1 cellular context compared by ENCODE assay signal in the genomic region with DNA sequence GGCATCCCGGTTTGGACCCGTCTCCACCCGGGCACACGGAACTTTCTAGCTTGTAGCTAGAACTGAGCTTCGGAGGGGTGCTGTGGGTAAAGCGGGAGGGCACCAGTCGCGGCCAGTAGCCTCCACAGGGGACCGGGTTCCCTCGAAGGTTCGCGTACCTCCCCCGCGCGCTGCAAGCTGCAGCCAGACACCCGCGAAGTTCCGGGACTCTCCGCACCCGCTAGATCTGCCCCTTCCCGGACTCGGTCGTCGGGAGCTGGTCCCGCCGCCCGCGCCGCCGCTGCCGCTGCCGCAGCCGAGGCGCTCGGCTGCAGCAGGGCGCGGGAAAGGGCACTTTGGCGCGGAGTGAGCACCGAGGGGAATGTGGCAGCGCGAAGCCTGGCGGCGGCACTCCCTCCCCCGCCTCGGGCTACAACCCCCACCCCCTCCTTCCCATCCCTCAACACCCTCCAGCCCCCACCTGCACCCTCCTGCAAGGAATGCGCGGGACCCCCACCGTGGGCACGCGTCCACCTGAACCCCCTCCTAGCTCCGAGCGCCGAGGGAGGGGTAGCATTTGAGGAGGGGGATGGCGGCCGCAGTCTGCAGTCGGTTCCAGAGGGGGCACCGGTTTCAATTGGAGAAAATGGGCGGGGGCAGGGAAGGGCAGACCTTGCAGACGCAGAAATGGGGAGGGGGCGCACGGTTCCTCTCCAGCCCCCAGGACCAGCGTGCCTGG.
A peak's percentile ranks its signal among the peaks of the same experiment; 100 is the strongest.
TF ChIP-seq lines count a peak whose summit lies in the region.

No MANE protein-coding gene starts in this region.

TF ChIP-seq in H1, 55 proteins besides CTCF, POLR2A, EP300 and RAD21:
- TF ChIP-seq KDM4A (IDR thresholded peaks at IDR 0.05; ENCODE audit: low read depth, low read length, severe bottlenecking) (peak; percentile 34), RXRA (IDR thresholded peaks at IDR 0.05; ENCODE audit: insufficient read depth, low read depth, low read length) (no peak), TAF1 (IDR thresholded peaks at IDR 0.05; ENCODE audit: low read depth, low read length) (0 out of 2 replicates have a peak, but pooled peaks have one; percentile 31), KDM5A (IDR thresholded peaks at IDR 0.05; ENCODE audit: low read length) (no peak), BRCA1 (IDR thresholded peaks at IDR 0.05; ENCODE audit: low read depth, low read length) (no peak), GABPA (IDR thresholded peaks at IDR 0.05; ENCODE audit: borderline replicate concordance, insufficient read depth, low read length) (no peak), BCL11A (IDR thresholded peaks at IDR 0.05; ENCODE audit: low read depth in 2 of 2, low read length in 2 of 2) (no peak), POLR2AphosphoS5 (IDR thresholded peaks at IDR 0.05; ENCODE audit: low read depth, low read length) (no peak; the same call in 1 of the 2 replicates), HDAC2 (IDR thresholded peaks at IDR 0.05; ENCODE audit: borderline replicate concordance in 1 of 2, low read depth in 2 of 2, low read length in 2 of 2) (0 out of 4 replicates have a peak, but pooled peaks of 1 of the 2 experiments have one; percentile 21), CBX5 (IDR thresholded peaks at IDR 0.05; ENCODE audit: low read depth, low read length) (no peak), KDM1A (IDR thresholded peaks at IDR 0.05; ENCODE audit: borderline replicate concordance, low read length) (no peak), JUND (IDR thresholded peaks at IDR 0.05; ENCODE audit: low read length) (no peak), EGR1 (IDR thresholded peaks at IDR 0.05; ENCODE audit: borderline replicate concordance, low read depth, low read length) (peak; percentile 15; the same call in 1 of the 2 replicates), ASH2L (IDR thresholded peaks at IDR 0.05; ENCODE audit: low read length) (no peak), YY1 (IDR thresholded peaks at IDR 0.05; ENCODE audit: low read depth, low read length) (no peak), ZNF274 (IDR thresholded peaks at IDR 0.05; ENCODE audit: borderline replicate concordance, extremely low read depth, low read length) (no peak), CREB1 (IDR thresholded peaks at IDR 0.05) (no peak), CTBP2 (IDR thresholded peaks at IDR 0.05; ENCODE audit: borderline replicate concordance, insufficient read depth, insufficient read length, low read length) (peak; percentile 44), RNF2 (IDR thresholded peaks at IDR 0.05; ENCODE audit: borderline replicate concordance, low read depth, low read length, missing control alignments, poor library complexity, severe bottlenecking) (no peak), MAFK (IDR thresholded peaks at IDR 0.05; ENCODE audit: low read depth, low read length) (no peak), SRF (IDR thresholded peaks at IDR 0.05; ENCODE audit: low read depth, low read length) (no peak), POU5F1 (IDR thresholded peaks at IDR 0.05; ENCODE audit: low read depth, low read length) (no peak), CBX8 (IDR thresholded peaks at IDR 0.05; ENCODE audit: borderline replicate concordance, low read depth, low read length) (no peak), JUN (IDR thresholded peaks at IDR 0.05; ENCODE audit: low read depth, low read length) (no peak), FOSL1 (IDR thresholded peaks at IDR 0.05; ENCODE audit: insufficient read depth, low read depth, low read length) (no peak), TCF12 (IDR thresholded peaks at IDR 0.05; ENCODE audit: low read depth, low read length) (no peak), SP2 (IDR thresholded peaks at IDR 0.05; ENCODE audit: low read length) (no peak), RFX5 (IDR thresholded peaks at IDR 0.05; ENCODE audit: borderline replicate concordance, low read depth, low read length) (no peak), TBP (IDR thresholded peaks at IDR 0.05; ENCODE audit: low read depth, low read length) (no peak), TAF7 (optimal IDR thresholded peaks at IDR 0.05; ENCODE audit: borderline replicate concordance, low read depth, low read length) (no peak), SIN3A (conservative IDR thresholded peaks at IDR 0.05 in 1 of 2, IDR thresholded peaks at IDR 0.05 in 1 of 2; ENCODE audit: low read depth in 1 of 2, low read length in 2 of 2) (no peak), EZH2 (IDR thresholded peaks at IDR 0.05; ENCODE audit: low read depth, low read length, severe bottlenecking) (no peak), SAP30 (IDR thresholded peaks at IDR 0.05; ENCODE audit: insufficient read depth, insufficient replicate concordance, low read length) (no peak), SP1 (IDR thresholded peaks at IDR 0.05; ENCODE audit: low read depth, low read length) (no peak), GTF2F1 (IDR thresholded peaks at IDR 0.05; ENCODE audit: borderline replicate concordance, low read depth, low read length) (no peak)
- TF ChIP-seq, protein P1, sequence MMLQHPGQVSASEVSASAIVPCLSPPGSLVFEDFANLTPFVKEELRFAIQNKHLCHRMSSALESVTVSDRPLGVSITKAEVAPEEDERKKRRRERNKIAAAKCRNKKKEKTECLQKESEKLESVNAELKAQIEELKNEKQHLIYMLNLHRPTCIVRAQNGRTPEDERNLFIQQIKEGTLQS (IDR thresholded peaks at IDR 0.05; ENCODE audit: insufficient read depth, low read depth, low read length): no peak
- TF ChIP-seq, protein P2, sequence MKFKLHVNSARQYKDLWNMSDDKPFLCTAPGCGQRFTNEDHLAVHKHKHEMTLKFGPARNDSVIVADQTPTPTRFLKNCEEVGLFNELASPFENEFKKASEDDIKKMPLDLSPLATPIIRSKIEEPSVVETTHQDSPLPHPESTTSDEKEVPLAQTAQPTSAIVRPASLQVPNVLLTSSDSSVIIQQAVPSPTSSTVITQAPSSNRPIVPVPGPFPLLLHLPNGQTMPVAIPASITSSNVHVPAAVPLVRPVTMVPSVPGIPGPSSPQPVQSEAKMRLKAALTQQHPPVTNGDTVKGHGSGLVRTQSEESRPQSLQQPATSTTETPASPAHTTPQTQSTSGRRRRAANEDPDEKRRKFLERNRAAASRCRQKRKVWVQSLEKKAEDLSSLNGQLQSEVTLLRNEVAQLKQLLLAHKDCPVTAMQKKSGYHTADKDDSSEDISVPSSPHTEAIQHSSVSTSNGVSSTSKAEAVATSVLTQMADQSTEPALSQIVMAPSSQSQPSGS (IDR thresholded peaks at IDR 0.05; ENCODE audit: low read length): no peak
- TF ChIP-seq, protein P3, sequence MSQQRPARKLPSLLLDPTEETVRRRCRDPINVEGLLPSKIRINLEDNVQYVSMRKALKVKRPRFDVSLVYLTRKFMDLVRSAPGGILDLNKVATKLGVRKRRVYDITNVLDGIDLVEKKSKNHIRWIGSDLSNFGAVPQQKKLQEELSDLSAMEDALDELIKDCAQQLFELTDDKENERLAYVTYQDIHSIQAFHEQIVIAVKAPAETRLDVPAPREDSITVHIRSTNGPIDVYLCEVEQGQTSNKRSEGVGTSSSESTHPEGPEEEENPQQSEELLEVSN (IDR thresholded peaks at IDR 0.05): peak; percentile 92
- TF ChIP-seq, protein P4, sequence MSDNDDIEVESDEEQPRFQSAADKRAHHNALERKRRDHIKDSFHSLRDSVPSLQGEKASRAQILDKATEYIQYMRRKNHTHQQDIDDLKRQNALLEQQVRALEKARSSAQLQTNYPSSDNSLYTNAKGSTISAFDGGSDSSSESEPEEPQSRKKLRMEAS (IDR thresholded peaks at IDR 0.05): peak; percentile 72; the same call in 1 of the 2 replicates
- TF ChIP-seq, protein P5, sequence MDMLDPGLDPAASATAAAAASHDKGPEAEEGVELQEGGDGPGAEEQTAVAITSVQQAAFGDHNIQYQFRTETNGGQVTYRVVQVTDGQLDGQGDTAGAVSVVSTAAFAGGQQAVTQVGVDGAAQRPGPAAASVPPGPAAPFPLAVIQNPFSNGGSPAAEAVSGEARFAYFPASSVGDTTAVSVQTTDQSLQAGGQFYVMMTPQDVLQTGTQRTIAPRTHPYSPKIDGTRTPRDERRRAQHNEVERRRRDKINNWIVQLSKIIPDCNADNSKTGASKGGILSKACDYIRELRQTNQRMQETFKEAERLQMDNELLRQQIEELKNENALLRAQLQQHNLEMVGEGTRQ (IDR thresholded peaks at IDR 0.05; ENCODE audit: low read length): no peak
- TF ChIP-seq, protein P6, sequence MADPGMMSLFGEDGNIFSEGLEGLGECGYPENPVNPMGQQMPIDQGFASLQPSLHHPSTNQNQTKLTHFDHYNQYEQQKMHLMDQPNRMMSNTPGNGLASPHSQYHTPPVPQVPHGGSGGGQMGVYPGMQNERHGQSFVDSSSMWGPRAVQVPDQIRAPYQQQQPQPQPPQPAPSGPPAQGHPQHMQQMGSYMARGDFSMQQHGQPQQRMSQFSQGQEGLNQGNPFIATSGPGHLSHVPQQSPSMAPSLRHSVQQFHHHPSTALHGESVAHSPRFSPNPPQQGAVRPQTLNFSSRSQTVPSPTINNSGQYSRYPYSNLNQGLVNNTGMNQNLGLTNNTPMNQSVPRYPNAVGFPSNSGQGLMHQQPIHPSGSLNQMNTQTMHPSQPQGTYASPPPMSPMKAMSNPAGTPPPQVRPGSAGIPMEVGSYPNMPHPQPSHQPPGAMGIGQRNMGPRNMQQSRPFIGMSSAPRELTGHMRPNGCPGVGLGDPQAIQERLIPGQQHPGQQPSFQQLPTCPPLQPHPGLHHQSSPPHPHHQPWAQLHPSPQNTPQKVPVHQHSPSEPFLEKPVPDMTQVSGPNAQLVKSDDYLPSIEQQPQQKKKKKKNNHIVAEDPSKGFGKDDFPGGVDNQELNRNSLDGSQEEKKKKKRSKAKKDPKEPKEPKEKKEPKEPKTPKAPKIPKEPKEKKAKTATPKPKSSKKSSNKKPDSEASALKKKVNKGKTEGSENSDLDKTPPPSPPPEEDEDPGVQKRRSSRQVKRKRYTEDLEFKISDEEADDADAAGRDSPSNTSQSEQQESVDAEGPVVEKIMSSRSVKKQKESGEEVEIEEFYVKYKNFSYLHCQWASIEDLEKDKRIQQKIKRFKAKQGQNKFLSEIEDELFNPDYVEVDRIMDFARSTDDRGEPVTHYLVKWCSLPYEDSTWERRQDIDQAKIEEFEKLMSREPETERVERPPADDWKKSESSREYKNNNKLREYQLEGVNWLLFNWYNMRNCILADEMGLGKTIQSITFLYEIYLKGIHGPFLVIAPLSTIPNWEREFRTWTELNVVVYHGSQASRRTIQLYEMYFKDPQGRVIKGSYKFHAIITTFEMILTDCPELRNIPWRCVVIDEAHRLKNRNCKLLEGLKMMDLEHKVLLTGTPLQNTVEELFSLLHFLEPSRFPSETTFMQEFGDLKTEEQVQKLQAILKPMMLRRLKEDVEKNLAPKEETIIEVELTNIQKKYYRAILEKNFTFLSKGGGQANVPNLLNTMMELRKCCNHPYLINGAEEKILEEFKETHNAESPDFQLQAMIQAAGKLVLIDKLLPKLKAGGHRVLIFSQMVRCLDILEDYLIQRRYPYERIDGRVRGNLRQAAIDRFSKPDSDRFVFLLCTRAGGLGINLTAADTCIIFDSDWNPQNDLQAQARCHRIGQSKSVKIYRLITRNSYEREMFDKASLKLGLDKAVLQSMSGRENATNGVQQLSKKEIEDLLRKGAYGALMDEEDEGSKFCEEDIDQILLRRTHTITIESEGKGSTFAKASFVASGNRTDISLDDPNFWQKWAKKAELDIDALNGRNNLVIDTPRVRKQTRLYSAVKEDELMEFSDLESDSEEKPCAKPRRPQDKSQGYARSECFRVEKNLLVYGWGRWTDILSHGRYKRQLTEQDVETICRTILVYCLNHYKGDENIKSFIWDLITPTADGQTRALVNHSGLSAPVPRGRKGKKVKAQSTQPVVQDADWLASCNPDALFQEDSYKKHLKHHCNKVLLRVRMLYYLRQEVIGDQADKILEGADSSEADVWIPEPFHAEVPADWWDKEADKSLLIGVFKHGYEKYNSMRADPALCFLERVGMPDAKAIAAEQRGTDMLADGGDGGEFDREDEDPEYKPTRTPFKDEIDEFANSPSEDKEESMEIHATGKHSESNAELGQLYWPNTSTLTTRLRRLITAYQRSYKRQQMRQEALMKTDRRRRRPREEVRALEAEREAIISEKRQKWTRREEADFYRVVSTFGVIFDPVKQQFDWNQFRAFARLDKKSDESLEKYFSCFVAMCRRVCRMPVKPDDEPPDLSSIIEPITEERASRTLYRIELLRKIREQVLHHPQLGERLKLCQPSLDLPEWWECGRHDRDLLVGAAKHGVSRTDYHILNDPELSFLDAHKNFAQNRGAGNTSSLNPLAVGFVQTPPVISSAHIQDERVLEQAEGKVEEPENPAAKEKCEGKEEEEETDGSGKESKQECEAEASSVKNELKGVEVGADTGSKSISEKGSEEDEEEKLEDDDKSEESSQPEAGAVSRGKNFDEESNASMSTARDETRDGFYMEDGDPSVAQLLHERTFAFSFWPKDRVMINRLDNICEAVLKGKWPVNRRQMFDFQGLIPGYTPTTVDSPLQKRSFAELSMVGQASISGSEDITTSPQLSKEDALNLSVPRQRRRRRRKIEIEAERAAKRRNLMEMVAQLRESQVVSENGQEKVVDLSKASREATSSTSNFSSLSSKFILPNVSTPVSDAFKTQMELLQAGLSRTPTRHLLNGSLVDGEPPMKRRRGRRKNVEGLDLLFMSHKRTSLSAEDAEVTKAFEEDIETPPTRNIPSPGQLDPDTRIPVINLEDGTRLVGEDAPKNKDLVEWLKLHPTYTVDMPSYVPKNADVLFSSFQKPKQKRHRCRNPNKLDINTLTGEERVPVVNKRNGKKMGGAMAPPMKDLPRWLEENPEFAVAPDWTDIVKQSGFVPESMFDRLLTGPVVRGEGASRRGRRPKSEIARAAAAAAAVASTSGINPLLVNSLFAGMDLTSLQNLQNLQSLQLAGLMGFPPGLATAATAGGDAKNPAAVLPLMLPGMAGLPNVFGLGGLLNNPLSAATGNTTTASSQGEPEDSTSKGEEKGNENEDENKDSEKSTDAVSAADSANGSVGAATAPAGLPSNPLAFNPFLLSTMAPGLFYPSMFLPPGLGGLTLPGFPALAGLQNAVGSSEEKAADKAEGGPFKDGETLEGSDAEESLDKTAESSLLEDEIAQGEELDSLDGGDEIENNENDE (IDR thresholded peaks at IDR 0.05; ENCODE audit: insufficient replicate concordance, low read length): no peak
